27 cellular contexts compared by ENCODE assay signal in the genomic region with DNA sequence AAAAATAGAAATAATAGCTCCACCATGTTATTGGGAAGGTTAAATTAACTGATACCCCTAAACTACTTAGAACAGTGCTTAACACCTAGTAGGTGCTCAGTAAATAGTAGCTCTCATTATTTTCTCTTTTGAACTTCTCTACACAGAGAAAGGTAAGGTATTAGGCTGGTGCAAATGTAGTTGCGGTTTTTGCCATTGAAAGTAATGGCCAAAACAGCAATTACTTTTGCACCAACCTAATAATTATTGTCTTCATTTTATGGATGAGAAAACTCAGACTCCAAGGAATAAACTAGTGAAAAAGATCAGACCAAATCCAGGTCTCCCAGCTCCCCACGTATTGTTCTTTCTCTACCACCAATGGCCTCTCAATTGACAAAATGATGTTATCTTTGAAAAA.
"Had no signal": no experiment of that assay in that cellular context is flagged by ENCODE, and none has a peak within 500 bp of the region (broad histone marks: within the 10 kb centered on the region; RNA-seq: fewer than 3 reads in every experiment).

No MANE protein-coding gene starts in this region.

- DNase-seq: naive thymus-derived CD8-positive, alpha-beta T cell; nephron progenitor cell; nucleus accumbens; ovary; posterior cingulate gyrus; psoas muscle; right cardiac atrium; stimulated activated CD4-positive, alpha-beta T cell treated with anti-CD3 and anti-CD28 coated beads, Interleukin-15, amount 100 ng/mL, for 24 hours; stimulated activated CD4-positive, alpha-beta T cell treated with anti-CD3 and anti-CD28 coated beads, Interleukin-2, amount 100 ng/mL, for 24 hours; stimulated activated CD4-positive, alpha-beta T cell treated with anti-CD3 and anti-CD28 coated beads, Interleukin-2, amount 100 ng/mL, for 48 hours; stimulated activated CD4-positive, alpha-beta T cell treated with anti-CD3 and anti-CD28 coated beads, Interleukin-4, amount 100 ng/mL, for 24 hours; stimulated activated naive B cell treated with anti-CD40 and anti-IgM and Interleukin-4, amounts not matched to agents 10 μg/mL and 1 μg/mL and 100 μg/mL, for 72 hours; stimulated activated naive CD4-positive, alpha-beta T cell treated with Interleukin-2 at 50 U/mL for 16 hours; stomach; thyroid gland; trophoblast cell; upper lobe of left lung had no signal

- ATAC-seq: naive thymus-derived CD8-positive, alpha-beta T cell; natural killer cell treated with Interleukin-12 subunit alpha and Interleukin-12 subunit beta and Interleukin-15 and Interleukin-18, amount 100 ng/mL, for 72 hours; psoas muscle; right cardiac atrium; sciatic nerve; stimulated activated effector memory CD8-positive, alpha-beta T cell treated with anti-CD3 and anti-CD28 coated beads, Interleukin-12 subunit alpha, Interleukin-12 subunit beta, amount 100 ng/mL, for 72 hours; stimulated activated naive B cell treated with anti-CD40 and anti-IgM and Interleukin-4, amounts not matched to agents 10 μg/mL and 1 μg/mL and 100 μg/mL, for 72 hours had no signal

- H3K79me2 ChIP-seq: parathyroid adenoma had no signal

- H3K4me3 ChIP-seq: ovary, psoas muscle, skin epidermis, stomach, thoracic aorta, thyroid gland, tibial nerve, upper lobe of left lung, vagina had no signal

- H3K9me3 ChIP-seq: neutrophil, ovary, psoas muscle, stomach, thoracic aorta, thyroid gland, tibial nerve, upper lobe of left lung, vagina had no signal

- H3K9ac ChIP-seq: parathyroid adenoma had no signal

- H2AFZ ChIP-seq: parathyroid adenoma had no signal

- H3K4me1 ChIP-seq: parathyroid adenoma, psoas muscle, stomach, thyroid gland, tibial nerve, upper lobe of left lung, vagina had no signal

- FAIRE-seq: urothelium cell line had no signal

- H3K36me3 ChIP-seq: neutrophil, ovary, stomach, thoracic aorta, thyroid gland, tibial nerve, upper lobe of left lung, vagina had no signal

- H3K27me3 ChIP-seq: ovary, stomach, thyroid gland, tibial nerve, upper lobe of left lung, vagina had no signal

- H3K27ac ChIP-seq: neutrophil, ovary, parathyroid adenoma, psoas muscle, skin epidermis, stomach, thoracic aorta, thyroid gland, tibial nerve, upper lobe of left lung, vagina had no signal
